Comparison of ENCODE assay signal across 23 cellular contexts in genomic region chr5:60495644-60496520, GRCh38.
DNase-seq lines count a peak whose midpoint lies in the region; FAIRE-seq and TF ChIP-seq lines count a peak whose summit lies in the region.
"Had no signal": no experiment of that assay in that cellular context is flagged by ENCODE, and none has a peak within 500 bp of the region (broad histone marks: within the 10 kb centered on the region; RNA-seq: fewer than 3 reads in every experiment).

No MANE protein-coding gene starts in this region.

- H3K4me1 ChIP-seq in prostate gland (replicated peaks) (no peaks in the 10 kb centered on the region), small intestine (ENCODE audit: control insufficient read depth in 2 of 2, insufficient read depth in 1 of 2, low read depth in 1 of 2, low read length in 1 of 2) (no peaks in the 10 kb centered on the region)
- H3K4me1 ChIP-seq in CD4-positive, alpha-beta memory T cell (ENCODE audit: insufficient read depth, low read length) = no peaks in the 10 kb centered on the region
- H3K4me1 ChIP-seq: psoas muscle, uterus had no signal

- POLR2A ChIA-PET in CD4-positive, alpha-beta memory T cell (lab: Charles Lee; ENCODE audit: partially characterized antibody) = no interaction called here

- H3K27ac Mint-ChIP-seq in CD4-positive, alpha-beta memory T cell = no peak overlapping the region
- H3K27ac Mint-ChIP-seq: naive thymus-derived CD8-positive, alpha-beta T cell; stimulated activated naive B cell treated with anti-CD40 and anti-IgM and Interleukin-4, amounts not matched to agents 10 μg/mL and 1 μg/mL and 100 μg/mL, for 72 hours had no signal

- no peaks in the 10 kb centered on the region for H3K27me3 ChIP-seq in dorsolateral prefrontal cortex
- H3K27me3 ChIP-seq in prostate gland (replicated peaks; ENCODE audit: insufficient read depth) = no peaks in the 10 kb centered on the region
- peaks cover 0 to 2% of the 10 kb centered on the region in 2 donors for H3K27me3 ChIP-seq in small intestine (ENCODE audit: control insufficient read depth in 2 of 2, insufficient read depth in 2 of 2, low read length in 2 of 2)
- no peaks in the 10 kb centered on the region for H3K27me3 ChIP-seq in CD4-positive, alpha-beta memory T cell (ENCODE audit: insufficient read depth, low read length)
- H3K27me3 ChIP-seq: uterus had no signal

- H3K27me3 Mint-ChIP-seq in CD4-positive, alpha-beta memory T cell = peaks cover 0 to 1% of the 10 kb centered on the region in 2 donors
- H3K27me3 Mint-ChIP-seq: stimulated activated naive B cell treated with anti-CD40 and anti-IgM and Interleukin-4, amounts not matched to agents 10 μg/mL and 1 μg/mL and 100 μg/mL, for 72 hours had no signal

- TF ChIP-seq POLR2A in prostate gland (IDR thresholded peaks at IDR 0.05) = no peak

- H3K4me3 ChIP-seq in dorsolateral prefrontal cortex (peak overlapping the region in 28 of 59 donors; percentile 1 to 45 (median 20)), prostate gland (no peak overlapping the region), small intestine (ENCODE audit: low read depth in 1 of 2, low read length in 2 of 2) (no peak overlapping the region)
- no peak overlapping the region for H3K4me3 ChIP-seq in CD4-positive, alpha-beta memory T cell (ENCODE audit: low read length in 2 of 2)
- H3K4me3 ChIP-seq: GM23248, lung, psoas muscle, uterus had no signal

- no peak for FAIRE-seq in small intestine (lab: Jason Lieb, UNC)

- intact Hi-C loops in dorsolateral prefrontal cortex (cut with DNase I) = loop anchor here in 1 of 2 donors (10.0 kb wide), 1 partner anchor 89 kb away; no protein-coding TSS in a partner anchor
- intact Hi-C loops in prostate gland (cut with DNase I) = no loop called here
- intact Hi-C loops in CD4-positive, alpha-beta memory T cell (cut with micrococcal nuclease) = no loop called here

- H3K36me3 Mint-ChIP-seq in CD4-positive, alpha-beta memory T cell = no peaks in the 10 kb centered on the region
- H3K36me3 Mint-ChIP-seq: naive thymus-derived CD8-positive, alpha-beta T cell; stimulated activated naive B cell treated with anti-CD40 and anti-IgM and Interleukin-4, amounts not matched to agents 10 μg/mL and 1 μg/mL and 100 μg/mL, for 72 hours had no signal

- H3K4me1 Mint-ChIP-seq in CD4-positive, alpha-beta memory T cell = no peaks in the 10 kb centered on the region

- DNase-seq in Ammon's horn (ENCODE audit: low spot score) (peak; percentile 72), NCI-H460 (ENCODE audit: extremely low read depth, low read depth) (peak; percentile 62), dorsolateral prefrontal cortex (peak in 2 of 10 donors; percentile 47 to 52), prostate gland (ENCODE audit: low spot score) (peak; percentile 36), NCI-H2227 (lab: John Stamatoyannopoulos, UW; ENCODE audit: unreplicated experiment) (no peak), small intestine (no peak)
- no peak for DNase-seq in activated T-cell treated with anti-CD3 and anti-CD28 coated beads, Interleukin-2, amount 50 U/mL, for 1 hour
- no peak for DNase-seq in CD4-positive, alpha-beta memory T cell
- DNase-seq: activated CD4-positive, alpha-beta T cell treated with anti-CD3 and anti-CD28 coated beads for 4 hours; activated CD8-positive, alpha-beta memory T cell treated with anti-CD3 and anti-CD28 coated beads, Interleukin-2, amount 50 U/mL, for 4 hours; activated gamma-delta T cell treated with Interleukin-2 at 50 U/mL for 16 hours; Caco-2; cortex of kidney; GF-D8; GM23248; MM.1S; naive thymus-derived CD8-positive, alpha-beta T cell; psoas muscle; SK-N-SH; stimulated activated CD4-positive, alpha-beta T cell treated with anti-CD3 and anti-CD28 coated beads, Interleukin-12 subunit alpha, Interleukin-12 subunit beta, amount 100 ng/mL, for 4 hours; stimulated activated naive B cell treated with anti-CD40 and anti-IgM and Interleukin-4, amounts not matched to agents 10 μg/mL and 1 μg/mL and 100 μg/mL, for 72 hours; uterus had no signal

- H3K9me3 ChIP-seq in prostate gland (no peaks in the 10 kb centered on the region), small intestine (ENCODE audit: control insufficient read depth, low read depth) (no peaks in the 10 kb centered on the region)
- H3K9me3 ChIP-seq in CD4-positive, alpha-beta memory T cell (ENCODE audit: control insufficient read depth in 1 of 2, low read length in 2 of 2) = no peaks in the 10 kb centered on the region
- H3K9me3 ChIP-seq: Caco-2, psoas muscle, SK-N-SH, uterus had no signal

- TF ChIP-seq CTCF in dorsolateral prefrontal cortex (IDR thresholded peaks at IDR 0.05 in 54 of 56, conservative IDR thresholded peaks at IDR 0.05 in 2 of 56; ENCODE audit: low read depth in 1 of 56, partially characterized antibody in 56 of 56) = peak in 2 of 56 donors; percentile 7 to 10
- TF ChIP-seq CTCF in prostate gland (IDR thresholded peaks at IDR 0.05) = no peak

- 44% methylated on average over 7 of the region's 7 CpGs for WGBS in prostate gland
- 70 to 78% (median 75%) methylated on average over 7 of the region's 7 CpGs for WGBS in small intestine, 3 donors

- H3K27ac ChIP-seq in dorsolateral prefrontal cortex (peak overlapping the region; percentile 24 to 96 (median 85)), prostate gland (peak overlapping the region in 1 of 2 donors; percentile 35), small intestine (ENCODE audit: low read depth in 1 of 2, low read length in 1 of 2) (no peak overlapping the region)
- no peak overlapping the region for H3K27ac ChIP-seq in CD4-positive, alpha-beta memory T cell (ENCODE audit: low read depth, low read length)
- H3K27ac ChIP-seq: GM23248, psoas muscle, uterus had no signal

- H3K4me3 Mint-ChIP-seq in CD4-positive, alpha-beta memory T cell = no peak overlapping the region
- H3K4me3 Mint-ChIP-seq: naive thymus-derived CD8-positive, alpha-beta T cell; stimulated activated naive B cell treated with anti-CD40 and anti-IgM and Interleukin-4, amounts not matched to agents 10 μg/mL and 1 μg/mL and 100 μg/mL, for 72 hours had no signal

- H3K9me3 Mint-ChIP-seq in CD4-positive, alpha-beta memory T cell = peaks cover 0 to 4% (median 0%) of the 10 kb centered on the region in 8 donors
- H3K9me3 Mint-ChIP-seq: stimulated activated naive B cell treated with anti-CD40 and anti-IgM and Interleukin-4, amounts not matched to agents 10 μg/mL and 1 μg/mL and 100 μg/mL, for 72 hours had no signal

- CTCF ChIA-PET in CD4-positive, alpha-beta memory T cell (lab: Charles Lee; ENCODE audit: partially characterized antibody) = no interaction called here

- H3K36me3 ChIP-seq in prostate gland (no peaks in the 10 kb centered on the region), small intestine (ENCODE audit: control insufficient read depth in 2 of 2, insufficient read depth in 2 of 2, low read length in 2 of 2) (no peaks in the 10 kb centered on the region)
- H3K36me3 ChIP-seq in CD4-positive, alpha-beta memory T cell (ENCODE audit: insufficient read depth, low read length) = no peaks in the 10 kb centered on the region
- H3K36me3 ChIP-seq: uterus had no signal

Comparison
In these comparisons a context has a peak if more than half of its experiments do, and no peak if none do; other contexts are left out.
1. DNase-seq: peak in Ammon's horn (single experiment), NCI-H460 (single experiment) and prostate gland (single experiment); none in activated T-cell treated with anti-CD3 and anti-CD28 coated beads, Interleukin-2, amount 50 U/mL, for 1 hour (single experiment), NCI-H2227 (single experiment), small intestine (single experiment) and CD4-positive, alpha-beta memory T cell (0 of 5).
2. H3K27ac ChIP-seq: peak in dorsolateral prefrontal cortex (59 of 59); none in small intestine (0 of 2) and CD4-positive, alpha-beta memory T cell (single experiment).